ENCODE assay signal across 9 cellular contexts in the genomic region with DNA sequence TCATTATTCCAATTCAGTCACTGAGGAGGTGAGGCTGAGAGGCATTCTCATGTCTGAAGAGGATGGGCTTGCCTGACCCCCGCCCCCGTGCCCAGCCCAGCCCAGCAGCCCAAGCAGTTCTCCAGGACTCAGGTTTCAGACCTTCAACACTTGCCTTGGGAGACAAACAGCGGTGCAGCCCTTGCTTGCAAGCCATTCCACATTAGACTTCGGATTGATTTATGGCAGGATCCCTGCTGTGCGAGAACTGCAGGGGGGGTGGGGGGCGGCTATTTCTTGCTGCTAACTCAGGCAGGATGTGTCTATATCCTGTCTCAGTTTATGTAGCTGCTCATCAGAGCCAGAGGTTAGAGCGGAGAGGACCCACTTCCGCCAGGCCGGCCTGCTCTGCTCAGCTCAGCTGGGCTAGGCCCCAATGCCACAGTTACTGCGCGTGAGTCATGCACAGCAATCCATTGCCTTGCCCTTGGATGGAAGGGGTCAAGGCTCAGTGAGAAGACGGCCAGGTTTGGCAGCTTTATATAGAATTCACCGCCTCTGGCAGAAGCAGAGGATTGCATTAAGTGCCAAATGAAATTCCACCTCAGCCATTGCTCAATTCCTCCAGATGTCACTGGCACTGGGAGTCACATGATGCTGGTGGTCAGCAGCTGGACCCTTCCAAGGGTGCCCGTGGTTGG. TPM values are rescaled to one million over a fixed set of nuclear protein-coding genes. Genes with fewer than 3 reads are reported as not detected.
DNase-seq lines count a peak whose midpoint lies in the region; ATAC-seq, FAIRE-seq and TF ChIP-seq lines count a peak whose summit lies in the region.
"Had no signal": no experiment of that assay in that cellular context is flagged by ENCODE, and none has a peak within 500 bp of the region (broad histone marks: within the 10 kb centered on the region; RNA-seq: fewer than 3 reads in every experiment).

No MANE protein-coding gene starts in this region.

- no peaks in the 10 kb centered on the region for H3K36me3 Mint-ChIP-seq in naive B cell

- peak; percentile 63 for TF ChIP-seq EP300 in stomach (IDR thresholded peaks at IDR 0.05)

- TF ChIP-seq POLR2A in GM12891 (IDR thresholded peaks at IDR 0.05; ENCODE audit: low read depth, low read length) (peak; percentile 61), stomach (IDR thresholded peaks at IDR 0.05) (no peak)

- DNase-seq in GM12891 (ENCODE audit: insufficient read length, low spot score), result peak; percentile 62
- DNase-seq in NAMALWA (ENCODE audit: low spot score), result peak; percentile 61
- DNase-seq in activated CD8-positive, alpha-beta memory T cell treated with anti-CD3 and anti-CD28 coated beads, Interleukin-2, amount 50 U/mL, for 24 hours (ENCODE audit: extremely low read depth), result peak; percentile 45
- DNase-seq in epidermal melanocyte (ENCODE audit: insufficient read length, low spot score), result peak; percentile 46
- peak; percentile 51 for DNase-seq in naive B cell
- peak; percentile 66 for DNase-seq in stomach
- DNase-seq in DMS114 treated with DMSO at 0.1 percent for 48 hours (lab: John Stamatoyannopoulos, UW; ENCODE audit: unreplicated experiment), result no peak

- peaks cover 0 to 4% (median 0%) of the 10 kb centered on the region in 4 donors for H3K36me3 ChIP-seq in stomach

- peak overlapping the region; percentile 91 to 98 (median 96) for H3K4me3 Mint-ChIP-seq in naive B cell

- H3K4me1 ChIP-seq in stomach, result peaks cover 20 to 78% (median 56%) of the 10 kb centered on the region in 4 donors

- peak; percentile 95 for FAIRE-seq in GM12891 (lab: Jason Lieb, UNC)
- FAIRE-seq: islet of Langerhans had no signal

- peaks cover 45 to 72% (median 71%) of the 10 kb centered on the region in 3 donors for H3K4me1 Mint-ChIP-seq in naive B cell

- no peaks in the 10 kb centered on the region for H3K9me3 Mint-ChIP-seq in naive B cell

- peaks cover 0 to 13% (median 7%) of the 10 kb centered on the region in 3 donors for H3K27me3 ChIP-seq in stomach

- 13 to 41% (median 32%) methylated on average over 6 to 14 of the region's 14 CpGs for WGBS in stomach, 5 donors

- peak overlapping the region; percentile 90 to 98 (median 94) for H3K27ac Mint-ChIP-seq in naive B cell

- intact Hi-C loops in stomach (cut with DNase I; ENCODE audit: low total_unique reads), result no loop called here

- no peak for TF ChIP-seq CTCF in stomach (IDR thresholded peaks at IDR 0.05)

- peak overlapping the region; percentile 60 to 72 (median 61) for H3K4me3 ChIP-seq in stomach

- peak overlapping the region; percentile 78 to 96 (median 95) for H3K27ac ChIP-seq in stomach

- H3K27me3 Mint-ChIP-seq in naive B cell, result no peaks in the 10 kb centered on the region

- no peaks in the 10 kb centered on the region for H3K9me3 ChIP-seq in stomach

- ATAC-seq in HG02571 (IDR thresholded peaks at IDR 0.05; ENCODE audit: unreplicated experiment) (peak; percentile 54), naive B cell (ENCODE audit: low read depth in 2 of 2) (peak; percentile 54 to 66)

TF ChIP-seq in GM12891, 5 proteins besides CTCF, POLR2A, EP300 and RAD21:
- peak; percentile 58 for TF ChIP-seq TAF1 (IDR thresholded peaks at IDR 0.05; ENCODE audit: low read depth, low read length)
- TF ChIP-seq POLR2AphosphoS5 (IDR thresholded peaks at IDR 0.05; ENCODE audit: low read depth, low read length), result 0 out of 2 replicates have a peak, but pooled peaks have one; percentile 42
- no peak for TF ChIP-seq POU2F2 (IDR thresholded peaks at IDR 0.05; ENCODE audit: low read depth, low read length)
- TF ChIP-seq SPI1 (IDR thresholded peaks at IDR 0.05; ENCODE audit: low read depth, low read length), result peak; percentile 59
TF ChIP-seq in GM12891: peak in this region for 3.

RNA-seq across cellular contexts. Expression of gene GYPC, which starts 1.8 kb away (rescaled TPM):
- polyA plus RNA-seq in GM12891 (2012; ENCODE audit: low read depth, missing spikeins), result 130 TPM
- polyA plus RNA-seq in naive B cell (ENCODE audit: low read depth in 6 of 6), result 100 to 1,000 TPM; 110 to 134 (median 116) TPM
- total RNA-seq in stomach, result 100 to 1,000 TPM in 1 of 5 donors, 10 to 100 TPM in 4; 31.3 to 119 (median 43.6) TPM
- 10 to 100 TPM; 46.2 to 78.4 (median 63.4) TPM for polyA plus RNA-seq in stomach
